In the genomic region with DNA sequence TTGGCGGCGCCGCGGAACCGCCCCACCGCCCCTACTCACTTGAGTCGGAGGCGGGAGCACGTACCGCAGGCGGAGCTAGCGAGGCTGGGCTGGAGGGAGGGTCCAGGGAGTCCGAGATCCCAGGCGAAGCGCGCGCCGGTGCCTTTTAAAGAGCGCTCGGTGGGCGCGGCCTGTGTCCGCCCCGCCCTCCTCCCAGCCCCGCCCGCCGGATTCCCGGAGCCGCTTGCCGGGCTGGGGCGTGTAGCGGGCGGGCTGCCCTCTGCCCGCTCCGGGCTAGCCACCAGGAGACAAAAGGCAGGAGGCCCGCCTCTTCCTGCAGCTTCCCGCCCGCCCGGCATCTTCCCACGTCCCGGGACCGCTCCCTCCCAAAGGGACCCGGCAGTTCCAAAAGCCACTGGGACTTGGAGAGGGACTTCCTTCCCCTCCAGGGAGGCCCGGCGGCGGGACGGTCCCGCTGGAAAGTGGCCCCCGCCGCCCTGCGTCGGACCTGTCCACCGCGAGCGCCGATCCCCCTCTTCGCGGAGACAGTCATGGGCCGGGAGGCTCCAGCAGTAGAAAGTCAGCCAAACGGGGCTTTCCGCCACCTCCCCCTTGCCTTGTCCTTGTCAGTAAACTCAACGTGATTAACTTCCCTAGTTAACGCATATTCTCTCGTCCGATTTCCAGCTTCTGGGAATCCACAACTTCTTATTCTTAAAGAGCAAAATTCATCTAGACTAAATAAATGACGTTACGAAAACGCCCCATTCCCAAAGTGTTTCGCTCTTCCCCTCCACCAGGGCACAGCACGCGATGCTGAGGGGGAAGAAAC, we compare ENCODE assay signal across 1 cellular context.
A peak's percentile ranks its signal among the peaks of the same experiment; 100 is the strongest.
TF ChIP-seq lines count a peak whose summit lies in the region.

A gene (minus strand): TSS at position 121 of the 811 bp plus-strand sequence. CDS start 12,759 bp downstream, outside the sequence.

TF ChIP-seq in GM12878, 131 proteins besides CTCF, POLR2A, EP300 and RAD21 (continued from another document and continues in another):
- TF ChIP-seq, protein P1, sequence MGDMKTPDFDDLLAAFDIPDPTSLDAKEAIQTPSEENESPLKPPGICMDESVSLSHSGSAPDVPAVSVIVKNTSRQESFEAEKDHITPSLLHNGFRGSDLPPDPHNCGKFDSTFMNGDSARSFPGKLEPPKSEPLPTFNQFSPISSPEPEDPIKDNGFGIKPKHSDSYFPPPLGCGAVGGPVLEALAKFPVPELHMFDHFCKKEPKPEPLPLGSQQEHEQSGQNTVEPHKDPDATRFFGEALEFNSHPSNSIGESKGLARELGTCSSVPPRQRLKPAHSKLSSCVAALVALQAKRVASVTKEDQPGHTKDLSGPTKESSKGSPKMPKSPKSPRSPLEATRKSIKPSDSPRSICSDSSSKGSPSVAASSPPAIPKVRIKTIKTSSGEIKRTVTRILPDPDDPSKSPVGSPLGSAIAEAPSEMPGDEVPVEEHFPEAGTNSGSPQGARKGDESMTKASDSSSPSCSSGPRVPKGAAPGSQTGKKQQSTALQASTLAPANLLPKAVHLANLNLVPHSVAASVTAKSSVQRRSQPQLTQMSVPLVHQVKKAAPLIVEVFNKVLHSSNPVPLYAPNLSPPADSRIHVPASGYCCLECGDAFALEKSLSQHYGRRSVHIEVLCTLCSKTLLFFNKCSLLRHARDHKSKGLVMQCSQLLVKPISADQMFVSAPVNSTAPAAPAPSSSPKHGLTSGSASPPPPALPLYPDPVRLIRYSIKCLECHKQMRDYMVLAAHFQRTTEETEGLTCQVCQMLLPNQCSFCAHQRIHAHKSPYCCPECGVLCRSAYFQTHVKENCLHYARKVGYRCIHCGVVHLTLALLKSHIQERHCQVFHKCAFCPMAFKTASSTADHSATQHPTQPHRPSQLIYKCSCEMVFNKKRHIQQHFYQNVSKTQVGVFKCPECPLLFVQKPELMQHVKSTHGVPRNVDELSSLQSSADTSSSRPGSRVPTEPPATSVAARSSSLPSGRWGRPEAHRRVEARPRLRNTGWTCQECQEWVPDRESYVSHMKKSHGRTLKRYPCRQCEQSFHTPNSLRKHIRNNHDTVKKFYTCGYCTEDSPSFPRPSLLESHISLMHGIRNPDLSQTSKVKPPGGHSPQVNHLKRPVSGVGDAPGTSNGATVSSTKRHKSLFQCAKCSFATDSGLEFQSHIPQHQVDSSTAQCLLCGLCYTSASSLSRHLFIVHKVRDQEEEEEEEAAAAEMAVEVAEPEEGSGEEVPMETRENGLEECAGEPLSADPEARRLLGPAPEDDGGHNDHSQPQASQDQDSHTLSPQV (IDR thresholded peaks at IDR 0.05): no peak
- 0 out of 2 replicates have a peak, but pooled peaks have one; percentile 8 for TF ChIP-seq GATAD2B (conservative IDR thresholded peaks at IDR 0.05; ENCODE audit: low read depth)
- TF ChIP-seq, protein P2, sequence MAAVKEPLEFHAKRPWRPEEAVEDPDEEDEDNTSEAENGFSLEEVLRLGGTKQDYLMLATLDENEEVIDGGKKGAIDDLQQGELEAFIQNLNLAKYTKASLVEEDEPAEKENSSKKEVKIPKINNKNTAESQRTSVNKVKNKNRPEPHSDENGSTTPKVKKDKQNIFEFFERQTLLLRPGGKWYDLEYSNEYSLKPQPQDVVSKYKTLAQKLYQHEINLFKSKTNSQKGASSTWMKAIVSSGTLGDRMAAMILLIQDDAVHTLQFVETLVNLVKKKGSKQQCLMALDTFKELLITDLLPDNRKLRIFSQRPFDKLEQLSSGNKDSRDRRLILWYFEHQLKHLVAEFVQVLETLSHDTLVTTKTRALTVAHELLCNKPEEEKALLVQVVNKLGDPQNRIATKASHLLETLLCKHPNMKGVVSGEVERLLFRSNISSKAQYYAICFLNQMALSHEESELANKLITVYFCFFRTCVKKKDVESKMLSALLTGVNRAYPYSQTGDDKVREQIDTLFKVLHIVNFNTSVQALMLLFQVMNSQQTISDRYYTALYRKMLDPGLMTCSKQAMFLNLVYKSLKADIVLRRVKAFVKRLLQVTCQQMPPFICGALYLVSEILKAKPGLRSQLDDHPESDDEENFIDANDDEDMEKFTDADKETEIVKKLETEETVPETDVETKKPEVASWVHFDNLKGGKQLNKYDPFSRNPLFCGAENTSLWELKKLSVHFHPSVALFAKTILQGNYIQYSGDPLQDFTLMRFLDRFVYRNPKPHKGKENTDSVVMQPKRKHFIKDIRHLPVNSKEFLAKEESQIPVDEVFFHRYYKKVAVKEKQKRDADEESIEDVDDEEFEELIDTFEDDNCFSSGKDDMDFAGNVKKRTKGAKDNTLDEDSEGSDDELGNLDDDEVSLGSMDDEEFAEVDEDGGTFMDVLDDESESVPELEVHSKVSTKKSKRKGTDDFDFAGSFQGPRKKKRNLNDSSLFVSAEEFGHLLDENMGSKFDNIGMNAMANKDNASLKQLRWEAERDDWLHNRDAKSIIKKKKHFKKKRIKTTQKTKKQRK (IDR thresholded peaks at IDR 0.05; ENCODE audit: low read depth, low read length): no peak
- no peak for TF ChIP-seq KDM1A (IDR thresholded peaks at IDR 0.05; ENCODE audit: borderline replicate concordance)
- no peak for TF ChIP-seq SIN3A (IDR thresholded peaks at IDR 0.05; ENCODE audit: low read depth, low read length)
- no peak for TF ChIP-seq CHD4 (IDR thresholded peaks at IDR 0.05)
- TF ChIP-seq, protein P3, sequence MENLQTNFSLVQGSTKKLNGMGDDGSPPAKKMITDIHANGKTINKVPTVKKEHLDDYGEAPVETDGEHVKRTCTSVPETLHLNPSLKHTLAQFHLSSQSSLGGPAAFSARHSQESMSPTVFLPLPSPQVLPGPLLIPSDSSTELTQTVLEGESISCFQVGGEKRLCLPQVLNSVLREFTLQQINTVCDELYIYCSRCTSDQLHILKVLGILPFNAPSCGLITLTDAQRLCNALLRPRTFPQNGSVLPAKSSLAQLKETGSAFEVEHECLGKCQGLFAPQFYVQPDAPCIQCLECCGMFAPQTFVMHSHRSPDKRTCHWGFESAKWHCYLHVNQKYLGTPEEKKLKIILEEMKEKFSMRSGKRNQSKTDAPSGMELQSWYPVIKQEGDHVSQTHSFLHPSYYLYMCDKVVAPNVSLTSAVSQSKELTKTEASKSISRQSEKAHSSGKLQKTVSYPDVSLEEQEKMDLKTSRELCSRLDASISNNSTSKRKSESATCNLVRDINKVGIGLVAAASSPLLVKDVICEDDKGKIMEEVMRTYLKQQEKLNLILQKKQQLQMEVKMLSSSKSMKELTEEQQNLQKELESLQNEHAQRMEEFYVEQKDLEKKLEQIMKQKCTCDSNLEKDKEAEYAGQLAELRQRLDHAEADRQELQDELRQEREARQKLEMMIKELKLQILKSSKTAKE (IDR thresholded peaks at IDR 0.05; ENCODE audit: low read depth, poor library complexity, severe bottlenecking): no peak
- TF ChIP-seq BRCA1 (IDR thresholded peaks at IDR 0.05; ENCODE audit: low read depth, low read length): no peak
- TF ChIP-seq, protein P4, sequence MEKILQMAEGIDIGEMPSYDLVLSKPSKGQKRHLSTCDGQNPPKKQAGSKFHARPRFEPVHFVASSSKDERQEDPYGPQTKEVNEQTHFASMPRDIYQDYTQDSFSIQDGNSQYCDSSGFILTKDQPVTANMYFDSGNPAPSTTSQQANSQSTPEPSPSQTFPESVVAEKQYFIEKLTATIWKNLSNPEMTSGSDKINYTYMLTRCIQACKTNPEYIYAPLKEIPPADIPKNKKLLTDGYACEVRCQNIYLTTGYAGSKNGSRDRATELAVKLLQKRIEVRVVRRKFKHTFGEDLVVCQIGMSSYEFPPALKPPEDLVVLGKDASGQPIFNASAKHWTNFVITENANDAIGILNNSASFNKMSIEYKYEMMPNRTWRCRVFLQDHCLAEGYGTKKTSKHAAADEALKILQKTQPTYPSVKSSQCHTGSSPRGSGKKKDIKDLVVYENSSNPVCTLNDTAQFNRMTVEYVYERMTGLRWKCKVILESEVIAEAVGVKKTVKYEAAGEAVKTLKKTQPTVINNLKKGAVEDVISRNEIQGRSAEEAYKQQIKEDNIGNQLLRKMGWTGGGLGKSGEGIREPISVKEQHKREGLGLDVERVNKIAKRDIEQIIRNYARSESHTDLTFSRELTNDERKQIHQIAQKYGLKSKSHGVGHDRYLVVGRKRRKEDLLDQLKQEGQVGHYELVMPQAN (conservative IDR thresholded peaks at IDR 0.05): 0 out of 2 replicates have a peak, but pooled peaks have one; percentile 9
- TF ChIP-seq MTA2 (IDR thresholded peaks at IDR 0.05; ENCODE audit: low read depth): no peak
- TF ChIP-seq ZNF24 (IDR thresholded peaks at IDR 0.05): no peak
- no peak for TF ChIP-seq BACH1 (IDR thresholded peaks at IDR 0.05; ENCODE audit: borderline replicate concordance)
- no peak for TF ChIP-seq IRF4 (IDR thresholded peaks at IDR 0.05; ENCODE audit: low read depth, low read length)
- TF ChIP-seq NR2C2 (IDR thresholded peaks at IDR 0.05; ENCODE audit: borderline replicate concordance, control insufficient read depth, insufficient read length, low read depth): no peak
- no peak for TF ChIP-seq PAX5 (IDR thresholded peaks at IDR 0.05; ENCODE audit: borderline replicate concordance, low read depth, low read length)
- no peak for TF ChIP-seq ZZZ3 (IDR thresholded peaks at IDR 0.05; ENCODE audit: control insufficient read depth, insufficient read length, low read depth)
- no peak for TF ChIP-seq MEF2B (IDR thresholded peaks at IDR 0.05; ENCODE audit: partially characterized antibody, poor library complexity, severe bottlenecking)
- TF ChIP-seq NFXL1 (IDR thresholded peaks at IDR 0.05; ENCODE audit: borderline replicate concordance): no peak
- no peak for TF ChIP-seq MTA3 (IDR thresholded peaks at IDR 0.05; ENCODE audit: borderline replicate concordance, low read length)
- no peak for TF ChIP-seq CHD2 (IDR thresholded peaks at IDR 0.05; ENCODE audit: borderline replicate concordance, low read depth, low read length)
- 0 out of 2 replicates have a peak, but pooled peaks have one; percentile 36 for TF ChIP-seq DPF2 (IDR thresholded peaks at IDR 0.05)
- peak; percentile 77 for TF ChIP-seq IKZF1 (conservative IDR thresholded peaks at IDR 0.05)
- TF ChIP-seq, protein P5, sequence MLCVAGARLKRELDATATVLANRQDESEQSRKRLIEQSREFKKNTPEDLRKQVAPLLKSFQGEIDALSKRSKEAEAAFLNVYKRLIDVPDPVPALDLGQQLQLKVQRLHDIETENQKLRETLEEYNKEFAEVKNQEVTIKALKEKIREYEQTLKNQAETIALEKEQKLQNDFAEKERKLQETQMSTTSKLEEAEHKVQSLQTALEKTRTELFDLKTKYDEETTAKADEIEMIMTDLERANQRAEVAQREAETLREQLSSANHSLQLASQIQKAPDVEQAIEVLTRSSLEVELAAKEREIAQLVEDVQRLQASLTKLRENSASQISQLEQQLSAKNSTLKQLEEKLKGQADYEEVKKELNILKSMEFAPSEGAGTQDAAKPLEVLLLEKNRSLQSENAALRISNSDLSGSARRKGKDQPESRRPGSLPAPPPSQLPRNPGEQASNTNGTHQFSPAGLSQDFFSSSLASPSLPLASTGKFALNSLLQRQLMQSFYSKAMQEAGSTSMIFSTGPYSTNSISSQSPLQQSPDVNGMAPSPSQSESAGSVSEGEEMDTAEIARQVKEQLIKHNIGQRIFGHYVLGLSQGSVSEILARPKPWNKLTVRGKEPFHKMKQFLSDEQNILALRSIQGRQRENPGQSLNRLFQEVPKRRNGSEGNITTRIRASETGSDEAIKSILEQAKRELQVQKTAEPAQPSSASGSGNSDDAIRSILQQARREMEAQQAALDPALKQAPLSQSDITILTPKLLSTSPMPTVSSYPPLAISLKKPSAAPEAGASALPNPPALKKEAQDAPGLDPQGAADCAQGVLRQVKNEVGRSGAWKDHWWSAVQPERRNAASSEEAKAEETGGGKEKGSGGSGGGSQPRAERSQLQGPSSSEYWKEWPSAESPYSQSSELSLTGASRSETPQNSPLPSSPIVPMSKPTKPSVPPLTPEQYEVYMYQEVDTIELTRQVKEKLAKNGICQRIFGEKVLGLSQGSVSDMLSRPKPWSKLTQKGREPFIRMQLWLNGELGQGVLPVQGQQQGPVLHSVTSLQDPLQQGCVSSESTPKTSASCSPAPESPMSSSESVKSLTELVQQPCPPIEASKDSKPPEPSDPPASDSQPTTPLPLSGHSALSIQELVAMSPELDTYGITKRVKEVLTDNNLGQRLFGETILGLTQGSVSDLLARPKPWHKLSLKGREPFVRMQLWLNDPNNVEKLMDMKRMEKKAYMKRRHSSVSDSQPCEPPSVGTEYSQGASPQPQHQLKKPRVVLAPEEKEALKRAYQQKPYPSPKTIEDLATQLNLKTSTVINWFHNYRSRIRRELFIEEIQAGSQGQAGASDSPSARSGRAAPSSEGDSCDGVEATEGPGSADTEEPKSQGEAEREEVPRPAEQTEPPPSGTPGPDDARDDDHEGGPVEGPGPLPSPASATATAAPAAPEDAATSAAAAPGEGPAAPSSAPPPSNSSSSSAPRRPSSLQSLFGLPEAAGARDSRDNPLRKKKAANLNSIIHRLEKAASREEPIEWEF (IDR thresholded peaks at IDR 0.05; ENCODE audit: insufficient replicate concordance, low read depth, low read length): no peak
- no peak for TF ChIP-seq MXI1 (IDR thresholded peaks at IDR 0.05; ENCODE audit: low read depth, low read length)
- no peak for TF ChIP-seq TBL1XR1 (IDR thresholded peaks at IDR 0.05; ENCODE audit: low read depth, low read length)
- no peak for TF ChIP-seq RBBP5 (conservative IDR thresholded peaks at IDR 0.05)
- TF ChIP-seq CHD1 (IDR thresholded peaks at IDR 0.05; ENCODE audit: low read depth, low read length): no peak
- TF ChIP-seq, protein P6, sequence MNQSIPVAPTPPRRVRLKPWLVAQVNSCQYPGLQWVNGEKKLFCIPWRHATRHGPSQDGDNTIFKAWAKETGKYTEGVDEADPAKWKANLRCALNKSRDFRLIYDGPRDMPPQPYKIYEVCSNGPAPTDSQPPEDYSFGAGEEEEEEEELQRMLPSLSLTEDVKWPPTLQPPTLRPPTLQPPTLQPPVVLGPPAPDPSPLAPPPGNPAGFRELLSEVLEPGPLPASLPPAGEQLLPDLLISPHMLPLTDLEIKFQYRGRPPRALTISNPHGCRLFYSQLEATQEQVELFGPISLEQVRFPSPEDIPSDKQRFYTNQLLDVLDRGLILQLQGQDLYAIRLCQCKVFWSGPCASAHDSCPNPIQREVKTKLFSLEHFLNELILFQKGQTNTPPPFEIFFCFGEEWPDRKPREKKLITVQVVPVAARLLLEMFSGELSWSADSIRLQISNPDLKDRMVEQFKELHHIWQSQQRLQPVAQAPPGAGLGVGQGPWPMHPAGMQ (IDR thresholded peaks at IDR 0.05; ENCODE audit: borderline replicate concordance): no peak
- peak; percentile 35 to 47; a peak in 3 of 4 replicates for TF ChIP-seq IKZF2 (IDR thresholded peaks at IDR 0.05)
- no peak for TF ChIP-seq ESRRA (IDR thresholded peaks at IDR 0.05; ENCODE audit: low read length)
- no peak for TF ChIP-seq RELA (IDR thresholded peaks at IDR 0.05; ENCODE audit: borderline replicate concordance, partially characterized antibody)
- TF ChIP-seq NRF1 (conservative IDR thresholded peaks at IDR 0.05; ENCODE audit: low read depth, low read length): no peak
- no peak for TF ChIP-seq SREBF2 (IDR thresholded peaks at IDR 0.05; ENCODE audit: low read length)
- TF ChIP-seq WRNIP1 (IDR thresholded peaks at IDR 0.05; ENCODE audit: borderline replicate concordance, low read depth, low read length): no peak
- TF ChIP-seq CREB1 (IDR thresholded peaks at IDR 0.05; ENCODE audit: low read depth): no peak
- TF ChIP-seq SRF (IDR thresholded peaks at IDR 0.05; ENCODE audit: low read depth in 2 of 2, low read length in 2 of 2): no peak
- no peak for TF ChIP-seq KLF5 (IDR thresholded peaks at IDR 0.05; ENCODE audit: partially characterized antibody)
- no peak for TF ChIP-seq NBN (IDR thresholded peaks at IDR 0.05)
- no peak for TF ChIP-seq RB1 (IDR thresholded peaks at IDR 0.05; ENCODE audit: borderline replicate concordance)
- no peak for TF ChIP-seq CBFB (IDR thresholded peaks at IDR 0.05; ENCODE audit: low read depth)
- no peak for TF ChIP-seq NR2C1 (IDR thresholded peaks at IDR 0.05)
